Comparison of ENCODE assay signal across 1 cellular context in the genomic region with DNA sequence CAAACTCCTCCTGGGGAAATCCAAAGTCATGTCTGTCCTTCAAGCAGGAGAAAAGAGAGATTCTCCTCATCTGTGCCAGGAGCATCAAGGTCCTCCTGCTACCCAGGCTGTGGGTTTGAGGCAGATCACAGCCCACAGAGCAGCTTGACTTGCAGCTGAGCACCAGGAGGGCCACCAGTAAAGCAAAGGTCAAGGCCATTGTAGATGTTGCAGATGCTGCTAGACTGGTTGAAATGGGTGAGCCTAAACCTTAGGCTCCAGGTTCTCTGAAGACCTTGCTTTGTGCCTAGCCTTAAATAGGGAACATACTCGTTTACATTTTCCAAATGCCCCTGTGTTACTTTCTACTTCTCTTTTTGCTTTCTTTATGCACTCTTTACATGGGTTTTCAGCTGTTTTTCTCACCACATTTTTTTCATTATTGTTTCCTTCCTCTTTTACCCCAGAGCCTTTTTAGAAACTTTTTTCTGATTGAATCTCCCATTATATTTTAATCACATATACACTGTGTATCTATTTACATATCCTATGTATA.
TF ChIP-seq lines count a peak whose summit lies in the region.

Gene IFNA2 (minus strand): TSS at position 268 of the 535 bp plus-strand sequence. CDS start 69 bp downstream, at position 199.

TF ChIP-seq in GM12878, 131 proteins besides CTCF, POLR2A, EP300 and RAD21:
- peak; percentile 61 for TF ChIP-seq NR2F1 (conservative IDR thresholded peaks at IDR 0.05)
- TF ChIP-seq MTA2 (IDR thresholded peaks at IDR 0.05; ENCODE audit: low read depth): peak; percentile 78
- no peak for TF ChIP-seq CBX3 (IDR thresholded peaks at IDR 0.05; ENCODE audit: borderline replicate concordance, low read depth)
- TF ChIP-seq ZNF384 (IDR thresholded peaks at IDR 0.05; ENCODE audit: borderline replicate concordance, low read depth, low read length): peak; percentile 48; the same call in 1 of the 2 replicates
- no peak for TF ChIP-seq SRF (IDR thresholded peaks at IDR 0.05; ENCODE audit: low read depth in 2 of 2, low read length in 2 of 2)
- TF ChIP-seq, protein P1, sequence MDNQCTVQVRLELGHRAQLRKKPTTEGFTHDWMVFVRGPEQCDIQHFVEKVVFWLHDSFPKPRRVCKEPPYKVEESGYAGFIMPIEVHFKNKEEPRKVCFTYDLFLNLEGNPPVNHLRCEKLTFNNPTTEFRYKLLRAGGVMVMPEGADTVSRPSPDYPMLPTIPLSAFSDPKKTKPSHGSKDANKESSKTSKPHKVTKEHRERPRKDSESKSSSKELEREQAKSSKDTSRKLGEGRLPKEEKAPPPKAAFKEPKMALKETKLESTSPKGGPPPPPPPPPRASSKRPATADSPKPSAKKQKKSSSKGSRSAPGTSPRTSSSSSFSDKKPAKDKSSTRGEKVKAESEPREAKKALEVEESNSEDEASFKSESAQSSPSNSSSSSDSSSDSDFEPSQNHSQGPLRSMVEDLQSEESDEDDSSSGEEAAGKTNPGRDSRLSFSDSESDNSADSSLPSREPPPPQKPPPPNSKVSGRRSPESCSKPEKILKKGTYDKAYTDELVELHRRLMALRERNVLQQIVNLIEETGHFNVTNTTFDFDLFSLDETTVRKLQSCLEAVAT (IDR thresholded peaks at IDR 0.05): peak; percentile 29; the same call in 1 of the 2 replicates
- no peak for TF ChIP-seq RCOR1 (conservative IDR thresholded peaks at IDR 0.05; ENCODE audit: low read depth, low read length)
- peak; percentile 46 for TF ChIP-seq GATAD2B (conservative IDR thresholded peaks at IDR 0.05; ENCODE audit: low read depth)
- TF ChIP-seq EED (IDR thresholded peaks at IDR 0.05; ENCODE audit: low read depth): 0 out of 2 replicates have a peak, but pooled peaks have one; percentile 17
- peak; percentile 48; the same call in 1 of the 2 replicates for TF ChIP-seq SMARCA5 (IDR thresholded peaks at IDR 0.05)
- peak; percentile 50; the same call in 1 of the 2 replicates for TF ChIP-seq IKZF1 (conservative IDR thresholded peaks at IDR 0.05)
- peak; percentile 36; the same call in 1 of the 2 replicates for TF ChIP-seq RELB (IDR thresholded peaks at IDR 0.05; ENCODE audit: low read depth)
- TF ChIP-seq IKZF2 (IDR thresholded peaks at IDR 0.05): peak; percentile 57 to 69; a peak in 2 of 4 replicates
- peak; percentile 40 for TF ChIP-seq RUNX3 (IDR thresholded peaks at IDR 0.05; ENCODE audit: low read length)
- TF ChIP-seq, protein P2, sequence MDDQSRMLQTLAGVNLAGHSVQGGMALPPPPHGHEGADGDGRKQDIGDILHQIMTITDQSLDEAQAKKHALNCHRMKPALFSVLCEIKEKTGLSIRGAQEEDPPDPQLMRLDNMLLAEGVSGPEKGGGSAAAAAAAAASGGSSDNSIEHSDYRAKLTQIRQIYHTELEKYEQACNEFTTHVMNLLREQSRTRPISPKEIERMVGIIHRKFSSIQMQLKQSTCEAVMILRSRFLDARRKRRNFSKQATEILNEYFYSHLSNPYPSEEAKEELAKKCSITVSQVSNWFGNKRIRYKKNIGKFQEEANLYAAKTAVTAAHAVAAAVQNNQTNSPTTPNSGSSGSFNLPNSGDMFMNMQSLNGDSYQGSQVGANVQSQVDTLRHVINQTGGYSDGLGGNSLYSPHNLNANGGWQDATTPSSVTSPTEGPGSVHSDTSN (IDR thresholded peaks at IDR 0.05; ENCODE audit: insufficient replicate concordance, low read depth, low read length): no peak
- TF ChIP-seq MYC (IDR thresholded peaks at IDR 0.05; ENCODE audit: insufficient read depth, insufficient read length, insufficient replicate concordance, low read length, severe bottlenecking): no peak
